ENCODE assay signal across 2 cellular contexts in genomic region chr4:75516144-75516543, GRCh38.
A peak's percentile ranks its signal among the peaks of the same experiment; 100 is the strongest.
TF ChIP-seq lines count a peak whose summit lies in the region.

No MANE protein-coding gene starts in this region.

TF ChIP-seq in IMR-90, 13 proteins besides CTCF, POLR2A, EP300 and RAD21:
- TF ChIP-seq MAFK (IDR thresholded peaks at IDR 0.05; ENCODE audit: low read depth, low read length) (peak; percentile 78), NFE2L2 (IDR thresholded peaks at IDR 0.05; ENCODE audit: low read depth, low read length) (no peak)

TF ChIP-seq in GM12878, 131 proteins besides CTCF, POLR2A, EP300 and RAD21:
- TF ChIP-seq, protein P1, sequence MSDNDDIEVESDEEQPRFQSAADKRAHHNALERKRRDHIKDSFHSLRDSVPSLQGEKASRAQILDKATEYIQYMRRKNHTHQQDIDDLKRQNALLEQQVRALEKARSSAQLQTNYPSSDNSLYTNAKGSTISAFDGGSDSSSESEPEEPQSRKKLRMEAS (IDR thresholded peaks at IDR 0.05; ENCODE audit: low read depth, low read length), result no peak
- TF ChIP-seq NR2F1 (conservative IDR thresholded peaks at IDR 0.05), result no peak
- TF ChIP-seq E2F4 (IDR thresholded peaks at IDR 0.05; ENCODE audit: low read depth, low read length), result no peak
- TF ChIP-seq HSF1 (IDR thresholded peaks at IDR 0.05; ENCODE audit: low read depth, low read length), result no peak
- TF ChIP-seq BCL11A (IDR thresholded peaks at IDR 0.05; ENCODE audit: low read depth, low read length), result no peak
- no peak for TF ChIP-seq POU2F2 (IDR thresholded peaks at IDR 0.05; ENCODE audit: borderline replicate concordance, low read depth, low read length)
- no peak for TF ChIP-seq SRF (IDR thresholded peaks at IDR 0.05; ENCODE audit: low read depth in 2 of 2, low read length in 2 of 2)
- no peak for TF ChIP-seq SUPT20H (IDR thresholded peaks at IDR 0.05; ENCODE audit: borderline replicate concordance, control insufficient read depth, low read depth, low read length)
